21 cellular contexts compared by ENCODE assay signal in the genomic region with DNA sequence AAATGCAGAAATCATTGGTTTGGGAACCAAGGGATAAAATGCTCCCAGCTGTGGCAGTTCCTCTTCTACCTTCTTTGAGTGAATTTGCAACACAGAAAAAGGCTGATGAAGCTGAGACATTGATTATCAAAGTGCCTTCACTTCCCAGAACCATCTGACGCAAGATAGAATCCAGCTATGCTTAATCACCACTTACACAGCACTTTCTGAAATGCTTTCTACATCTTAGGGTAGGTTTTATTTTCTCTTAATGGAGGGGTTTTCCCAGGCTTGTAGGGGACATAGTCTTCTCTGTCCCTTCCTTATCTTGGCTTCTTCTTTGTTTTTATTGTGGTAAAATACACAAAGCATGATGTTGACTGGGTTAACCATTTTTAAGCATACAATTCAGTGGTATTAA.
A peak's percentile ranks its signal among the peaks of the same experiment; 100 is the strongest.
DNase-seq lines count a peak whose midpoint lies in the region; ATAC-seq, FAIRE-seq and TF ChIP-seq lines count a peak whose summit lies in the region.
"Had no signal": no experiment of that assay in that cellular context is flagged by ENCODE, and none has a peak within 500 bp of the region (broad histone marks: within the 10 kb centered on the region; RNA-seq: fewer than 3 reads in every experiment).

No MANE protein-coding gene starts in this region.

- no peak overlapping the region for H2AFZ ChIP-seq in K562 (ENCODE audit: low read depth, low read length)

- ATAC-seq in K562 (no peak), GM19324 (IDR thresholded peaks at IDR 0.05; ENCODE audit: low FRiP score, unreplicated experiment) (no peak)
- ATAC-seq: stimulated activated naive B cell treated with anti-CD40 and anti-IgM and Interleukin-4, amounts not matched to agents 10 μg/mL and 1 μg/mL and 100 μg/mL, for 72 hours; WTC11 had no signal

- intact Hi-C loops in K562 (cut with micrococcal nuclease) = no loop called here

- no peaks in the 10 kb centered on the region for H3K9me1 ChIP-seq in K562 (ENCODE audit: control insufficient read depth, insufficient read depth, low read length)

- H3K4me3 ChIP-seq in K562 (no peak overlapping the region), small intestine (ENCODE audit: low read depth in 1 of 2, low read length in 2 of 2) (no peak overlapping the region)
- H3K4me3 ChIP-seq: colonic mucosa, left ventricle myocardium inferior had no signal

- H3K4me1 ChIP-seq in K562 (replicated peaks in 1 of 2; ENCODE audit: control insufficient read depth in 2 of 2, insufficient read depth in 2 of 2, low read length in 2 of 2) = peaks cover 7 to 16% of the 10 kb centered on the region in 2 experiments; a peak in 4 of 5 replicates
- H3K4me1 ChIP-seq in small intestine (ENCODE audit: control insufficient read depth in 2 of 2, insufficient read depth in 1 of 2, low read depth in 1 of 2, low read length in 1 of 2) = no peaks in the 10 kb centered on the region
- H3K4me1 ChIP-seq: colonic mucosa had no signal

- BruUV-seq in K562 (replicated peaks; lab: Mats Ljungman, UMichigan) = no TSS peak

- no peak overlapping the region for H3K9ac ChIP-seq in K562 (ENCODE audit: insufficient read depth in 1 of 2, low read depth in 2 of 2, low read length in 2 of 2)

- no peak for TF ChIP-seq RAD21 in K562 (CRISPR knock-in tag; conservative IDR thresholded peaks at IDR 0.05 in 1 of 2, IDR thresholded peaks at IDR 0.05 in 1 of 2)

- H3K27ac ChIP-seq in K562 (ENCODE audit: extremely low read depth, low read depth, low read length) (no peak overlapping the region), small intestine (ENCODE audit: low read depth in 1 of 2, low read length in 1 of 2) (no peak overlapping the region)
- H3K27ac ChIP-seq: colonic mucosa had no signal

- DNase-seq in CD1c-positive myeloid dendritic cell (ENCODE audit: extremely low spot score) = peak; percentile 3
- DNase-seq in M059J (ENCODE audit: low read depth) = peak; percentile 31
- no peak for DNase-seq in K562 (ENCODE audit: extremely low read depth in 1 of 4, low spot score in 3 of 4)
- peak; percentile 8 for DNase-seq in iris pigment epithelial cell (ENCODE audit: low read depth)
- DNase-seq in putamen (ENCODE audit: low spot score) = no peak
- no peak for DNase-seq in NK-92 (lab: John Stamatoyannopoulos, UW; ENCODE audit: unreplicated experiment)
- DNase-seq in small intestine = no peak
- DNase-seq: activated naive CD4-positive, alpha-beta T cell treated with anti-CD3 and anti-CD28 coated beads, Interleukin-2, amount 50 U/mL, for 16 hours; colonic mucosa; GOT3; Karpas-422; left ventricle myocardium inferior; NCI-H1417 treated with DMSO at 0.1 percent for 48 hours; NCI-H526 treated with DMSO at 0.1 percent for 48 hours; occipital lobe; SHP77; stimulated activated naive B cell treated with anti-CD40 and anti-IgM and Interleukin-4, amounts not matched to agents 10 μg/mL and 1 μg/mL and 100 μg/mL, for 72 hours; trophoblast cell had no signal

- CTCF ChIA-PET in K562 (lab: Yijun Ruan, JAX; ENCODE audit: low intra/inter-chr PET ratio) = no interaction called here

- H3K79me2 ChIP-seq in K562 (ENCODE audit: control insufficient read depth, insufficient read depth, low read length) = no peaks in the 10 kb centered on the region

- H3K9me3 ChIP-seq in K562 (replicated peaks; ENCODE audit: control insufficient read depth, insufficient read depth, low read depth, low read length) (no peaks in the 10 kb centered on the region), small intestine (ENCODE audit: control insufficient read depth, low read depth) (no peaks in the 10 kb centered on the region)
- H3K9me3 ChIP-seq: colonic mucosa, left ventricle myocardium inferior had no signal

- POLR2A ChIA-PET in K562 (lab: Yijun Ruan, JAX) = interaction anchor here (0.9 kb wide), 1 partner anchor 19 kb away, joined by 3 read pairs; no protein-coding TSS in a partner anchor

- H3K4me2 ChIP-seq in K562 (ENCODE audit: insufficient read depth, low read length) = no peak overlapping the region

- in situ Hi-C loops in K562 (cut with MboI) = no loop called here

- no peak for TF ChIP-seq POLR2A in K562 (conservative IDR thresholded peaks at IDR 0.05)

- H3K36me3 ChIP-seq in K562 (ENCODE audit: control insufficient read depth, insufficient read depth, low read length) = no peaks in the 10 kb centered on the region
- no peaks in the 10 kb centered on the region for H3K36me3 ChIP-seq in small intestine (ENCODE audit: control insufficient read depth in 2 of 2, insufficient read depth in 2 of 2, low read length in 2 of 2)
- H3K36me3 ChIP-seq: colonic mucosa, left ventricle myocardium inferior had no signal

- no peak for FAIRE-seq in K562 (lab: Jason Lieb, UNC)
- no peak for FAIRE-seq in small intestine (lab: Jason Lieb, UNC)
- FAIRE-seq: GM19239 had no signal

- no peaks in the 10 kb centered on the region for H4K20me1 ChIP-seq in K562 (replicated peaks; ENCODE audit: control insufficient read depth, insufficient read depth, low read length)

- TF ChIP-seq CTCF in K562 (IDR thresholded peaks at IDR 0.05 in 2 of 3, conservative IDR thresholded peaks at IDR 0.05 in 1 of 3; ENCODE audit: insufficient read depth in 2 of 3, low read depth in 1 of 3, low read length in 3 of 3) = no peak

- H3K27me3 ChIP-seq in K562 (ENCODE audit: control insufficient read depth in 2 of 2, insufficient read depth in 2 of 2, low read length in 2 of 2) (peaks cover 0 to 18% of the 10 kb centered on the region in 2 experiments; a peak in 2 of 5 replicates), small intestine (ENCODE audit: control insufficient read depth in 2 of 2, insufficient read depth in 2 of 2, low read length in 2 of 2) (no peaks in the 10 kb centered on the region)
- H3K27me3 ChIP-seq: colonic mucosa had no signal

- WGBS in K562 (ENCODE audit: insufficient coverage, low coverage, missing lambda C conversion rate) = 5% methylated on average over 1 of the region's 1 CpG
- 57 to 92% (median 67%) methylated on average over 1 of the region's 1 CpG for WGBS in small intestine, 3 donors

- TF ChIP-seq EP300 in K562 (IDR thresholded peaks at IDR 0.05; ENCODE audit: low read length) = 0 out of 2 replicates have a peak, but pooled peaks have one; percentile 27

TF ChIP-seq in K562, 482 proteins besides CTCF, POLR2A, EP300 and RAD21 (continues in another document):
- TF ChIP-seq JUND (IDR thresholded peaks at IDR 0.05; ENCODE audit: borderline replicate concordance, low read depth, low read length) = no peak
- TF ChIP-seq JUND (tag; IDR thresholded peaks at IDR 0.05; ENCODE audit: borderline replicate concordance, low read depth, low read length) = peak; percentile 24; the same call in 1 of the 3 replicates
- no peak for TF ChIP-seq TFAM (CRISPR knock-in tag; conservative IDR thresholded peaks at IDR 0.05)
- TF ChIP-seq HOXB6 (CRISPR knock-in tag; IDR thresholded peaks at IDR 0.05; ENCODE audit: borderline replicate concordance) = no peak
- TF ChIP-seq, protein P1, sequence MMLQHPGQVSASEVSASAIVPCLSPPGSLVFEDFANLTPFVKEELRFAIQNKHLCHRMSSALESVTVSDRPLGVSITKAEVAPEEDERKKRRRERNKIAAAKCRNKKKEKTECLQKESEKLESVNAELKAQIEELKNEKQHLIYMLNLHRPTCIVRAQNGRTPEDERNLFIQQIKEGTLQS (IDR thresholded peaks at IDR 0.05) = peak; percentile 47; the same call in 1 of the 2 replicates
- TF ChIP-seq, protein P1 (CRISPR knock-in tag; conservative IDR thresholded peaks at IDR 0.05) = no peak
- TF ChIP-seq MCM5 (IDR thresholded peaks at IDR 0.05; ENCODE audit: low read depth) = no peak
- no peak for TF ChIP-seq CTBP1 (IDR thresholded peaks at IDR 0.05; ENCODE audit: borderline replicate concordance)
- TF ChIP-seq SETDB1 (IDR thresholded peaks at IDR 0.05; ENCODE audit: low read length) = no peak
- TF ChIP-seq ZNF778 (CRISPR knock-in tag; IDR thresholded peaks at IDR 0.05) = no peak
- no peak for TF ChIP-seq CCNT2 (IDR thresholded peaks at IDR 0.05; ENCODE audit: borderline replicate concordance, extremely low read depth, insufficient read length, low read depth, low read length)
- no peak for TF ChIP-seq ZNF12 (CRISPR knock-in tag; IDR thresholded peaks at IDR 0.05)
- TF ChIP-seq HEY1 (CRISPR knock-in tag; IDR thresholded peaks at IDR 0.05; ENCODE audit: borderline replicate concordance) = no peak
- no peak for TF ChIP-seq ELF1 (tag; IDR thresholded peaks at IDR 0.05)
- TF ChIP-seq ZFX (CRISPR knock-in tag; IDR thresholded peaks at IDR 0.05) = no peak
- TF ChIP-seq, protein P2, sequence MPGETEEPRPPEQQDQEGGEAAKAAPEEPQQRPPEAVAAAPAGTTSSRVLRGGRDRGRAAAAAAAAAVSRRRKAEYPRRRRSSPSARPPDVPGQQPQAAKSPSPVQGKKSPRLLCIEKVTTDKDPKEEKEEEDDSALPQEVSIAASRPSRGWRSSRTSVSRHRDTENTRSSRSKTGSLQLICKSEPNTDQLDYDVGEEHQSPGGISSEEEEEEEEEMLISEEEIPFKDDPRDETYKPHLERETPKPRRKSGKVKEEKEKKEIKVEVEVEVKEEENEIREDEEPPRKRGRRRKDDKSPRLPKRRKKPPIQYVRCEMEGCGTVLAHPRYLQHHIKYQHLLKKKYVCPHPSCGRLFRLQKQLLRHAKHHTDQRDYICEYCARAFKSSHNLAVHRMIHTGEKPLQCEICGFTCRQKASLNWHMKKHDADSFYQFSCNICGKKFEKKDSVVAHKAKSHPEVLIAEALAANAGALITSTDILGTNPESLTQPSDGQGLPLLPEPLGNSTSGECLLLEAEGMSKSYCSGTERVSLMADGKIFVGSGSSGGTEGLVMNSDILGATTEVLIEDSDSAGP (CRISPR knock-in tag; IDR thresholded peaks at IDR 0.05) = no peak
- TF ChIP-seq MAFF (IDR thresholded peaks at IDR 0.05; ENCODE audit: low read length) = peak; percentile 5; the same call in 1 of the 2 replicates
- TF ChIP-seq BHLHE40 (IDR thresholded peaks at IDR 0.05; ENCODE audit: low read length) = no peak
- no peak for TF ChIP-seq TEAD2 (tag; IDR thresholded peaks at IDR 0.05)
- peak in 1 of 2 experiments; percentile 48; a peak in 1 of 4 replicates for TF ChIP-seq TRIM24 (IDR thresholded peaks at IDR 0.05)
- no peak for TF ChIP-seq XRCC4 (IDR thresholded peaks at IDR 0.05; ENCODE audit: extremely low read depth, insufficient read depth, insufficient read length)
- TF ChIP-seq GATAD2A (IDR thresholded peaks at IDR 0.05) = no peak
- TF ChIP-seq SPI1 (IDR thresholded peaks at IDR 0.05; ENCODE audit: borderline replicate concordance, low read depth, low read length) = 0 out of 2 replicates have a peak, but pooled peaks have one; percentile 36
- TF ChIP-seq ELF2 (CRISPR knock-in tag; IDR thresholded peaks at IDR 0.05) = no peak

Comparison
In these comparisons a context has a peak if more than half of its experiments do, and no peak if none do; other contexts are left out.
1. DNase-seq: peak in CD1c-positive myeloid dendritic cell (single experiment), M059J (single experiment) and iris pigment epithelial cell (single experiment); none in K562 (0 of 4), putamen (single experiment), NK-92 (single experiment) and small intestine (single experiment).